1 cellular context compared by ENCODE assay signal in the genomic region with DNA sequence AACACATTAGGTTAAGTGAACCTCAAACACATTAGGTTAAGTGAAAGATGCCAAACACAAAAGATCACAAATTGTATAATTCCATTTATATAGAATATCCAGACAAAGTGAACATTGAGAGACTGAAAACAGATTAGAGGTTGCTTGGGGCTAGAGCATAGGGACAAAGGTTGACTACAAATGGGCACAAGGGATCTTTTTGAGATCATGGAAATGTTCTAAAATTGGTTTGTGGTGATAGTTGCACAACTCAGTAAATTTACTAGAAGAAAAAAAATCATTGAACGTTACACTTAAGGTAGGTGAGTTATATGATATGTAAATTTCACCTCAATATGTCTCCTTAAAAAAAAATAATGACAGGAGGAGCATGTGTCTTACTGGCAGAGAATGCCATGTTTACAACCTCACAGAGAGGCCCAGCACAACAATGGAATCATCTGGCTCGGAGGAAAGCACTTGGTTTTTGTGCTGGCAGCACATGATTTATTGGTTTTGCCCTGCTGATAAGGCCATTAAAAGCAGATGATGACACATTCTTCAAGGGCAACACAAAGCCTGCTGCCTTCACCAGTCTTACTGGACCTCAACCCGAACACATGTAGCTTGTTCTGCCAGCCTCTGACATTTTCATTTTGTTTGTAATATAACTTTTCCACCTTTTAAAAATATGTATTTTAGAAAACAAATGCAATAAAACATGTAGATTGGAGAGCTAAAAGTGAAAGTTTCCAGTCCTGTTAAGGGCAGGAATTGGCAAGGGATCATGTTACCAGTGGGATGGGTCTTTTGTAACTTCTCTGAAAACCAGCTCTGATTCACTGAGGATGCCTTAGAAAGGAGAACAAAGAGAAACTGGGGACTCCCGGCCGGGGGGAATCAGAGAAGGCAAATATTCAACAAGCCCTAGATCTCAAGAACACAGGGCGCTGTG.
TF ChIP-seq lines count a peak whose summit lies in the region.

No MANE protein-coding gene starts in this region.

TF ChIP-seq in K562, 482 proteins besides CTCF, POLR2A, EP300 and RAD21 (continued from another document and continues in another):
- TF ChIP-seq, protein P1, sequence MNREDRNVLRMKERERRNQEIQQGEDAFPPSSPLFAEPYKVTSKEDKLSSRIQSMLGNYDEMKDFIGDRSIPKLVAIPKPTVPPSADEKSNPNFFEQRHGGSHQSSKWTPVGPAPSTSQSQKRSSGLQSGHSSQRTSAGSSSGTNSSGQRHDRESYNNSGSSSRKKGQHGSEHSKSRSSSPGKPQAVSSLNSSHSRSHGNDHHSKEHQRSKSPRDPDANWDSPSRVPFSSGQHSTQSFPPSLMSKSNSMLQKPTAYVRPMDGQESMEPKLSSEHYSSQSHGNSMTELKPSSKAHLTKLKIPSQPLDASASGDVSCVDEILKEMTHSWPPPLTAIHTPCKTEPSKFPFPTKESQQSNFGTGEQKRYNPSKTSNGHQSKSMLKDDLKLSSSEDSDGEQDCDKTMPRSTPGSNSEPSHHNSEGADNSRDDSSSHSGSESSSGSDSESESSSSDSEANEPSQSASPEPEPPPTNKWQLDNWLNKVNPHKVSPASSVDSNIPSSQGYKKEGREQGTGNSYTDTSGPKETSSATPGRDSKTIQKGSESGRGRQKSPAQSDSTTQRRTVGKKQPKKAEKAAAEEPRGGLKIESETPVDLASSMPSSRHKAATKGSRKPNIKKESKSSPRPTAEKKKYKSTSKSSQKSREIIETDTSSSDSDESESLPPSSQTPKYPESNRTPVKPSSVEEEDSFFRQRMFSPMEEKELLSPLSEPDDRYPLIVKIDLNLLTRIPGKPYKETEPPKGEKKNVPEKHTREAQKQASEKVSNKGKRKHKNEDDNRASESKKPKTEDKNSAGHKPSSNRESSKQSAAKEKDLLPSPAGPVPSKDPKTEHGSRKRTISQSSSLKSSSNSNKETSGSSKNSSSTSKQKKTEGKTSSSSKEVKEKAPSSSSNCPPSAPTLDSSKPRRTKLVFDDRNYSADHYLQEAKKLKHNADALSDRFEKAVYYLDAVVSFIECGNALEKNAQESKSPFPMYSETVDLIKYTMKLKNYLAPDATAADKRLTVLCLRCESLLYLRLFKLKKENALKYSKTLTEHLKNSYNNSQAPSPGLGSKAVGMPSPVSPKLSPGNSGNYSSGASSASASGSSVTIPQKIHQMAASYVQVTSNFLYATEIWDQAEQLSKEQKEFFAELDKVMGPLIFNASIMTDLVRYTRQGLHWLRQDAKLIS (CRISPR knock-in tag; IDR thresholded peaks at IDR 0.05) = no peak
- TF ChIP-seq, protein P2, sequence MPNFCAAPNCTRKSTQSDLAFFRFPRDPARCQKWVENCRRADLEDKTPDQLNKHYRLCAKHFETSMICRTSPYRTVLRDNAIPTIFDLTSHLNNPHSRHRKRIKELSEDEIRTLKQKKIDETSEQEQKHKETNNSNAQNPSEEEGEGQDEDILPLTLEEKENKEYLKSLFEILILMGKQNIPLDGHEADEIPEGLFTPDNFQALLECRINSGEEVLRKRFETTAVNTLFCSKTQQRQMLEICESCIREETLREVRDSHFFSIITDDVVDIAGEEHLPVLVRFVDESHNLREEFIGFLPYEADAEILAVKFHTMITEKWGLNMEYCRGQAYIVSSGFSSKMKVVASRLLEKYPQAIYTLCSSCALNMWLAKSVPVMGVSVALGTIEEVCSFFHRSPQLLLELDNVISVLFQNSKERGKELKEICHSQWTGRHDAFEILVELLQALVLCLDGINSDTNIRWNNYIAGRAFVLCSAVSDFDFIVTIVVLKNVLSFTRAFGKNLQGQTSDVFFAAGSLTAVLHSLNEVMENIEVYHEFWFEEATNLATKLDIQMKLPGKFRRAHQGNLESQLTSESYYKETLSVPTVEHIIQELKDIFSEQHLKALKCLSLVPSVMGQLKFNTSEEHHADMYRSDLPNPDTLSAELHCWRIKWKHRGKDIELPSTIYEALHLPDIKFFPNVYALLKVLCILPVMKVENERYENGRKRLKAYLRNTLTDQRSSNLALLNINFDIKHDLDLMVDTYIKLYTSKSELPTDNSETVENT (CRISPR knock-in tag; IDR thresholded peaks at IDR 0.05) = no peak
- TF ChIP-seq CBX3 (IDR thresholded peaks at IDR 0.05; ENCODE audit: borderline replicate concordance in 1 of 2, low read length in 2 of 2) (no peak), ZNF77 (CRISPR knock-in tag; IDR thresholded peaks at IDR 0.05) (no peak), PPARD (CRISPR knock-in tag; IDR thresholded peaks at IDR 0.05) (no peak), CCNT2 (IDR thresholded peaks at IDR 0.05; ENCODE audit: borderline replicate concordance, extremely low read depth, insufficient read length, low read depth, low read length) (peak; percentile 15), CREM (IDR thresholded peaks at IDR 0.05; ENCODE audit: low read depth) (no peak), BDP1 (IDR thresholded peaks at IDR 0.05; ENCODE audit: insufficient read depth, insufficient read length) (no peak), ZNF24 (IDR thresholded peaks at IDR 0.05) (no peak), ZNF316 (IDR thresholded peaks at IDR 0.05) (no peak), TSC22D4 (tag; IDR thresholded peaks at IDR 0.05) (no peak), MTA2 (IDR thresholded peaks at IDR 0.05; ENCODE audit: low read depth) (no peak), CBFA2T3 (IDR thresholded peaks at IDR 0.05) (no peak), TCF7L2 (IDR thresholded peaks at IDR 0.05; ENCODE audit: low read depth, low read length) (no peak), ZNF75A (CRISPR knock-in tag; IDR thresholded peaks at IDR 0.05) (peak; percentile 46; the same call in 1 of the 2 replicates), LARP7 (IDR thresholded peaks at IDR 0.05) (no peak), NR4A1 (CRISPR knock-in tag; IDR thresholded peaks at IDR 0.05) (no peak), NR4A1 (tag; IDR thresholded peaks at IDR 0.05) (no peak), HIVEP1 (CRISPR knock-in tag; IDR thresholded peaks at IDR 0.05) (no peak), ZNF263 (CRISPR knock-in tag; IDR thresholded peaks at IDR 0.05; ENCODE audit: borderline replicate concordance) (no peak), FOSL1 (tag; conservative IDR thresholded peaks at IDR 0.05) (peak; percentile 83), FIP1L1 (IDR thresholded peaks at IDR 0.05; ENCODE audit: low read depth, low read length, poor library complexity, severe bottlenecking) (no peak), STAT5A (IDR thresholded peaks at IDR 0.05; ENCODE audit: borderline replicate concordance, low read length) (no peak), DMBX1 (CRISPR knock-in tag; IDR thresholded peaks at IDR 0.05; ENCODE audit: borderline replicate concordance) (no peak), U2AF1 (optimal IDR thresholded peaks at IDR 0.05; ENCODE audit: low read depth, low read length) (no peak), SAFB (IDR thresholded peaks at IDR 0.05; ENCODE audit: borderline replicate concordance, low read depth, low read length) (no peak), MAZ (CRISPR knock-in tag; conservative IDR thresholded peaks at IDR 0.05 in 1 of 2, IDR thresholded peaks at IDR 0.05 in 1 of 2) (0 out of 4 replicates have a peak, but pooled peaks of 1 of the 2 experiments have one; percentile 28), ETV5 (CRISPR knock-in tag; IDR thresholded peaks at IDR 0.05; ENCODE audit: low read depth) (no peak), IRF2 (CRISPR knock-in tag; IDR thresholded peaks at IDR 0.05) (no peak)
- TF ChIP-seq, protein P3, sequence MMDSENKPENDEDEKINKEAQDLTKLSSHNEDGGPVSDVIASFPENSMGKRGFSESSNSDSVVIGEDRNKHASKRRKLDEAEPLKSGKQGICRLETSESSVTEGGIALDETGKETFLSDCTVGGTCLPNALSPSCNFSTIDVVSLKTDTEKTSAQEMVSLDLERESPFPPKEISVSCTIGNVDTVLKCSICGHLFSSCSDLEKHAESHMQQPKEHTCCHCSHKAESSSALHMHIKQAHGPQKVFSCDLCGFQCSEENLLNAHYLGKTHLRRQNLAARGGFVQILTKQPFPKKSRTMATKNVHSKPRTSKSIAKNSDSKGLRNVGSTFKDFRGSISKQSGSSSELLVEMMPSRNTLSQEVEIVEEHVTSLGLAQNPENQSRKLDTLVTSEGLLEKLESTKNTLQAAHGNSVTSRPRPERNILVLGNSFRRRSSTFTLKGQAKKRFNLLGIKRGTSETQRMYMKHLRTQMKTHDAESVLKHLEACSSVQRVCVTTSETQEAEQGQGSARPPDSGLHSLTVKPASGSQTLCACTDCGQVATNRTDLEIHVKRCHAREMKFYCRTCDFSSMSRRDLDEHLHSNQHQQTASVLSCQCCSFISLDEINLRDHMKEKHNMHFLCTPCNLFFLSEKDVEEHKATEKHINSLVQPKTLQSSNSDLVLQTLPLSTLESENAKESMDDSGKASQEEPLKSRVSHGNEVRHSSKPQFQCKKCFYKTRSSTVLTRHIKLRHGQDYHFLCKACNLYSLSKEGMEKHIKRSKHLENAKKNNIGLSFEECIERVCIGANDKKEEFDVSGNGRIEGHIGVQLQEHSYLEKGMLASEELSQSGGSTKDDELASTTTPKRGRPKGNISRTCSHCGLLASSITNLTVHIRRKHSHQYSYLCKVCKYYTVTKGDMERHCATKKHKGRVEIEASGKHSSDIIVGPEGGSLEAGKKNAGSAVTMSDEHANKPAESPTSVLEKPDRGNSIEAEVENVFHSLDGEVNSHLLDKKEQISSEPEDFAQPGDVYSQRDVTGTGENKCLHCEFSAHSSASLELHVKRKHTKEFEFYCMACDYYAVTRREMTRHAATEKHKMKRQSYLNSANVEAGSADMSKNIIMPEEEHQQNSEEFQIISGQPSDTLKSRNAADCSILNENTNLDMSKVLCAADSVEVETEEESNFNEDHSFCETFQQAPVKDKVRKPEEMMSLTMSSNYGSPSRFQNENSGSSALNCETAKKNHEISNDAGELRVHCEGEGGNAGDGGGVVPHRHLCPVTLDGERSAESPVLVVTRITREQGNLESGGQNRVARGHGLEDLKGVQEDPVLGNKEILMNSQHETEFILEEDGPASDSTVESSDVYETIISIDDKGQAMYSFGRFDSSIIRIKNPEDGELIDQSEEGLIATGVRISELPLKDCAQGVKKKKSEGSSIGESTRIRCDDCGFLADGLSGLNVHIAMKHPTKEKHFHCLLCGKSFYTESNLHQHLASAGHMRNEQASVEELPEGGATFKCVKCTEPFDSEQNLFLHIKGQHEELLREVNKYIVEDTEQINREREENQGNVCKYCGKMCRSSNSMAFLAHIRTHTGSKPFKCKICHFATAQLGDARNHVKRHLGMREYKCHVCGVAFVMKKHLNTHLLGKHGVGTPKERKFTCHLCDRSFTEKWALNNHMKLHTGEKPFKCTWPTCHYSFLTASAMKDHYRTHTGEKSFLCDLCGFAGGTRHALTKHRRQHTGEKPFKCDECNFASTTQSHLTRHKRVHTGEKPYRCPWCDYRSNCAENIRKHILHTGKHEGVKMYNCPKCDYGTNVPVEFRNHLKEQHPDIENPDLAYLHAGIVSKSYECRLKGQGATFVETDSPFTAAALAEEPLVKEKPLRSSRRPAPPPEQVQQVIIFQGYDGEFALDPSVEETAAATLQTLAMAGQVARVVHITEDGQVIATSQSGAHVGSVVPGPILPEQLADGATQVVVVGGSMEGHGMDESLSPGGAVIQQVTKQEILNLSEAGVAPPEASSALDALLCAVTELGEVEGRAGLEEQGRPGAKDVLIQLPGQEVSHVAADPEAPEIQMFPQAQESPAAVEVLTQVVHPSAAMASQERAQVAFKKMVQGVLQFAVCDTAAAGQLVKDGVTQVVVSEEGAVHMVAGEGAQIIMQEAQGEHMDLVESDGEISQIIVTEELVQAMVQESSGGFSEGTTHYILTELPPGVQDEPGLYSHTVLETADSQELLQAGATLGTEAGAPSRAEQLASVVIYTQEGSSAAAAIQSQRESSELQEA (IDR thresholded peaks at IDR 0.05; ENCODE audit: low read depth) = no peak
- TF ChIP-seq, protein P4, sequence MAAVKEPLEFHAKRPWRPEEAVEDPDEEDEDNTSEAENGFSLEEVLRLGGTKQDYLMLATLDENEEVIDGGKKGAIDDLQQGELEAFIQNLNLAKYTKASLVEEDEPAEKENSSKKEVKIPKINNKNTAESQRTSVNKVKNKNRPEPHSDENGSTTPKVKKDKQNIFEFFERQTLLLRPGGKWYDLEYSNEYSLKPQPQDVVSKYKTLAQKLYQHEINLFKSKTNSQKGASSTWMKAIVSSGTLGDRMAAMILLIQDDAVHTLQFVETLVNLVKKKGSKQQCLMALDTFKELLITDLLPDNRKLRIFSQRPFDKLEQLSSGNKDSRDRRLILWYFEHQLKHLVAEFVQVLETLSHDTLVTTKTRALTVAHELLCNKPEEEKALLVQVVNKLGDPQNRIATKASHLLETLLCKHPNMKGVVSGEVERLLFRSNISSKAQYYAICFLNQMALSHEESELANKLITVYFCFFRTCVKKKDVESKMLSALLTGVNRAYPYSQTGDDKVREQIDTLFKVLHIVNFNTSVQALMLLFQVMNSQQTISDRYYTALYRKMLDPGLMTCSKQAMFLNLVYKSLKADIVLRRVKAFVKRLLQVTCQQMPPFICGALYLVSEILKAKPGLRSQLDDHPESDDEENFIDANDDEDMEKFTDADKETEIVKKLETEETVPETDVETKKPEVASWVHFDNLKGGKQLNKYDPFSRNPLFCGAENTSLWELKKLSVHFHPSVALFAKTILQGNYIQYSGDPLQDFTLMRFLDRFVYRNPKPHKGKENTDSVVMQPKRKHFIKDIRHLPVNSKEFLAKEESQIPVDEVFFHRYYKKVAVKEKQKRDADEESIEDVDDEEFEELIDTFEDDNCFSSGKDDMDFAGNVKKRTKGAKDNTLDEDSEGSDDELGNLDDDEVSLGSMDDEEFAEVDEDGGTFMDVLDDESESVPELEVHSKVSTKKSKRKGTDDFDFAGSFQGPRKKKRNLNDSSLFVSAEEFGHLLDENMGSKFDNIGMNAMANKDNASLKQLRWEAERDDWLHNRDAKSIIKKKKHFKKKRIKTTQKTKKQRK (IDR thresholded peaks at IDR 0.05; ENCODE audit: borderline replicate concordance, low read depth, low read length) = no peak
- TF ChIP-seq, protein P5, sequence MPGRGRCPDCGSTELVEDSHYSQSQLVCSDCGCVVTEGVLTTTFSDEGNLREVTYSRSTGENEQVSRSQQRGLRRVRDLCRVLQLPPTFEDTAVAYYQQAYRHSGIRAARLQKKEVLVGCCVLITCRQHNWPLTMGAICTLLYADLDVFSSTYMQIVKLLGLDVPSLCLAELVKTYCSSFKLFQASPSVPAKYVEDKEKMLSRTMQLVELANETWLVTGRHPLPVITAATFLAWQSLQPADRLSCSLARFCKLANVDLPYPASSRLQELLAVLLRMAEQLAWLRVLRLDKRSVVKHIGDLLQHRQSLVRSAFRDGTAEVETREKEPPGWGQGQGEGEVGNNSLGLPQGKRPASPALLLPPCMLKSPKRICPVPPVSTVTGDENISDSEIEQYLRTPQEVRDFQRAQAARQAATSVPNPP (IDR thresholded peaks at IDR 0.05; ENCODE audit: borderline replicate concordance, insufficient read depth, insufficient read length) = no peak
- TF ChIP-seq, protein P6, sequence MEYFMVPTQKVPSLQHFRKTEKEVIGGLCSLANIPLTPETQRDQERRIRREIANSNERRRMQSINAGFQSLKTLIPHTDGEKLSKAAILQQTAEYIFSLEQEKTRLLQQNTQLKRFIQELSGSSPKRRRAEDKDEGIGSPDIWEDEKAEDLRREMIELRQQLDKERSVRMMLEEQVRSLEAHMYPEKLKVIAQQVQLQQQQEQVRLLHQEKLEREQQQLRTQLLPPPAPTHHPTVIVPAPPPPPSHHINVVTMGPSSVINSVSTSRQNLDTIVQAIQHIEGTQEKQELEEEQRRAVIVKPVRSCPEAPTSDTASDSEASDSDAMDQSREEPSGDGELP (CRISPR knock-in tag; IDR thresholded peaks at IDR 0.05; ENCODE audit: borderline replicate concordance) = no peak
- TF ChIP-seq, protein P7, sequence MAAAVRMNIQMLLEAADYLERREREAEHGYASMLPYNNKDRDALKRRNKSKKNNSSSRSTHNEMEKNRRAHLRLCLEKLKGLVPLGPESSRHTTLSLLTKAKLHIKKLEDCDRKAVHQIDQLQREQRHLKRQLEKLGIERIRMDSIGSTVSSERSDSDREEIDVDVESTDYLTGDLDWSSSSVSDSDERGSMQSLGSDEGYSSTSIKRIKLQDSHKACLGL (CRISPR knock-in tag; IDR thresholded peaks at IDR 0.05; ENCODE audit: borderline replicate concordance, poor library complexity, severe bottlenecking) = no peak
